21 cellular contexts compared by ENCODE assay signal in genomic region chr5:105849701-105850100, GRCh38.
DNase-seq lines count a peak whose midpoint lies in the region; ATAC-seq and TF ChIP-seq lines count a peak whose summit lies in the region.
"Had no signal": no experiment of that assay in that cellular context is flagged by ENCODE, and none has a peak within 500 bp of the region (broad histone marks: within the 10 kb centered on the region; RNA-seq: fewer than 3 reads in every experiment).

No MANE protein-coding gene starts in this region.

- TF ChIP-seq CTCF in fibroblast of lung (conservative IDR thresholded peaks at IDR 0.05 in 1 of 2, IDR thresholded peaks at IDR 0.05 in 1 of 2; ENCODE audit: low read depth in 1 of 2, low read length in 2 of 2) (no peak), osteoblast (IDR thresholded peaks at IDR 0.05; ENCODE audit: extremely low read depth, low read depth, low read length) (no peak), upper lobe of left lung (IDR thresholded peaks at IDR 0.05) (no peak), BE2C (IDR thresholded peaks at IDR 0.05; ENCODE audit: low read depth, low read length) (no peak)

- TF ChIP-seq EP300 in upper lobe of left lung (IDR thresholded peaks at IDR 0.05) = no peak

- no peak for ATAC-seq in upper lobe of left lung (ENCODE audit: low FRiP score in 2 of 2)
- ATAC-seq in HG03097 (IDR thresholded peaks at IDR 0.05; ENCODE audit: low FRiP score, unreplicated experiment) = no peak
- ATAC-seq: HCT116 had no signal

- no peaks in the 10 kb centered on the region for H3K36me3 Mint-ChIP-seq in activated T-cell treated with anti-CD3 and anti-CD28 coated beads, Interleukin-2, amount 50 U/mL, for 24 hours (ENCODE audit: low read depth)
- H3K36me3 Mint-ChIP-seq: CD14-positive monocyte had no signal

- H3K27ac ChIP-seq in fibroblast of lung (ENCODE audit: insufficient read depth, low read length) = no peak overlapping the region
- no peak overlapping the region for H3K27ac ChIP-seq in osteoblast (ENCODE audit: low read depth, low read length)
- H3K27ac ChIP-seq in upper lobe of left lung = no peak overlapping the region
- H3K27ac ChIP-seq: SK-N-MC had no signal

- peaks cover 8% of the 10 kb centered on the region for H3K9me3 Mint-ChIP-seq in activated T-cell treated with anti-CD3 and anti-CD28 coated beads, Interleukin-2, amount 50 U/mL, for 24 hours

- H2AFZ ChIP-seq in fibroblast of lung (ENCODE audit: low read length) = no peak overlapping the region
- no peak overlapping the region for H2AFZ ChIP-seq in osteoblast (ENCODE audit: low read length)

- DNase-seq in HS-27A (ENCODE audit: low read depth) (peak; percentile 8), amniotic epithelial cell (ENCODE audit: low read depth) (peak; percentile 11), fibroblast of lung (ENCODE audit: low read depth in 2 of 2) (peak; percentile 11 to 43), osteoblast (ENCODE audit: insufficient read length, low spot score, missing footprints) (peak; percentile 47), upper lobe of left lung (no peak), BE2C (no peak)
- no peak for DNase-seq in activated T-cell treated with anti-CD3 and anti-CD28 coated beads, Interleukin-2, amount 50 U/mL, for 24 hours
- DNase-seq: AML-193, DMS79, KBM-7, MV-4-11, NCI-H1694 treated with DMSO at 0.1 percent for 48 hours, NCI-H2227 treated with DMSO at 0.1 percent for 48 hours, NCI-H510A treated with DMSO at 0.1 percent for 48 hours, NCI-H774, OCI-M1, SHP77 had no signal

- no peaks in the 10 kb centered on the region for H3K4me1 Mint-ChIP-seq in activated T-cell treated with anti-CD3 and anti-CD28 coated beads, Interleukin-2, amount 50 U/mL, for 24 hours (ENCODE audit: low read depth)
- H3K4me1 Mint-ChIP-seq: CD14-positive monocyte had no signal

- TF ChIP-seq POLR2A in upper lobe of left lung (IDR thresholded peaks at IDR 0.05) = no peak

- H3K79me2 ChIP-seq in fibroblast of lung (ENCODE audit: control insufficient read depth, insufficient read depth, low read length) (no peaks in the 10 kb centered on the region), osteoblast (ENCODE audit: insufficient read depth, low read length) (no peaks in the 10 kb centered on the region)

- H4K20me1 ChIP-seq in fibroblast of lung (ENCODE audit: control insufficient read depth, extremely low read depth, insufficient read depth, low read length) = no peaks in the 10 kb centered on the region
- no peaks in the 10 kb centered on the region for H4K20me1 ChIP-seq in osteoblast (ENCODE audit: insufficient read depth, low read length)

- H3K4me2 ChIP-seq in fibroblast of lung (ENCODE audit: extremely low read depth, insufficient read depth, low read length) = no peak overlapping the region
- H3K4me2 ChIP-seq in osteoblast (ENCODE audit: insufficient read depth, low read length) = no peak overlapping the region

- H3K9me3 ChIP-seq in fibroblast of lung (ENCODE audit: control insufficient read depth, insufficient read depth, low read depth, low read length) = no peaks in the 10 kb centered on the region
- no peaks in the 10 kb centered on the region for H3K9me3 ChIP-seq in osteoblast (ENCODE audit: low read depth, low read length)
- no peaks in the 10 kb centered on the region for H3K9me3 ChIP-seq in upper lobe of left lung
- H3K9me3 ChIP-seq in BE2C = no peaks in the 10 kb centered on the region

- H3K9ac ChIP-seq in fibroblast of lung (ENCODE audit: insufficient read depth, low read length) = no peak overlapping the region

- WGBS in upper lobe of left lung, 2 donors = 52% methylated on average over 1 of the region's 1 CpG

- H3K36me3 ChIP-seq in fibroblast of lung (ENCODE audit: control insufficient read depth, insufficient read depth, low read length) (no peaks in the 10 kb centered on the region), osteoblast (ENCODE audit: insufficient read depth, low read length) (no peaks in the 10 kb centered on the region), upper lobe of left lung (no peaks in the 10 kb centered on the region), BE2C (no peaks in the 10 kb centered on the region)

- no peaks in the 10 kb centered on the region for H3K27me3 Mint-ChIP-seq in activated T-cell treated with anti-CD3 and anti-CD28 coated beads, Interleukin-2, amount 50 U/mL, for 24 hours

- H3K4me3 ChIP-seq in fibroblast of lung (replicated peaks in 1 of 4; ENCODE audit: control extremely low read depth in 1 of 4, insufficient read depth in 1 of 4, low read depth in 3 of 4, low read length in 4 of 4) = no peak overlapping the region
- no peak overlapping the region for H3K4me3 ChIP-seq in osteoblast (ENCODE audit: insufficient read depth, low read length)
- no peak overlapping the region for H3K4me3 ChIP-seq in upper lobe of left lung
- no peak overlapping the region for H3K4me3 ChIP-seq in BE2C (ENCODE audit: low read depth, low read length)
- H3K4me3 ChIP-seq: SK-N-MC had no signal

- no peak overlapping the region for H3K27ac Mint-ChIP-seq in activated T-cell treated with anti-CD3 and anti-CD28 coated beads, Interleukin-2, amount 50 U/mL, for 24 hours
- H3K27ac Mint-ChIP-seq: CD14-positive monocyte had no signal

- H3K4me1 ChIP-seq in fibroblast of lung (ENCODE audit: control insufficient read depth, extremely low read depth, insufficient read depth, low read length) (no peaks in the 10 kb centered on the region), osteoblast (ENCODE audit: insufficient read depth, low read length) (no peaks in the 10 kb centered on the region), upper lobe of left lung (no peaks in the 10 kb centered on the region), BE2C (no peaks in the 10 kb centered on the region)

- no peak overlapping the region for H3K4me3 Mint-ChIP-seq in activated T-cell treated with anti-CD3 and anti-CD28 coated beads, Interleukin-2, amount 50 U/mL, for 24 hours
- H3K4me3 Mint-ChIP-seq: CD14-positive monocyte had no signal

- H3K27me3 ChIP-seq in fibroblast of lung (ENCODE audit: control insufficient read depth, insufficient read depth, low read length) = no peaks in the 10 kb centered on the region
- H3K27me3 ChIP-seq in osteoblast (ENCODE audit: insufficient read depth, low read length) = no peaks in the 10 kb centered on the region
- no peaks in the 10 kb centered on the region for H3K27me3 ChIP-seq in upper lobe of left lung
- no peaks in the 10 kb centered on the region for H3K27me3 ChIP-seq in BE2C

Comparison
In these comparisons a context has a peak if more than half of its experiments do, and no peak if none do; other contexts are left out.
1. DNase-seq: peak in HS-27A (single experiment), amniotic epithelial cell (single experiment), fibroblast of lung (2 of 2) and osteoblast (single experiment); none in upper lobe of left lung (0 of 2), BE2C (single experiment) and activated T-cell treated with anti-CD3 and anti-CD28 coated beads, Interleukin-2, amount 50 U/mL, for 24 hours (single experiment).